Comparison of ENCODE assay signal across 8 cellular contexts in the genomic region with DNA sequence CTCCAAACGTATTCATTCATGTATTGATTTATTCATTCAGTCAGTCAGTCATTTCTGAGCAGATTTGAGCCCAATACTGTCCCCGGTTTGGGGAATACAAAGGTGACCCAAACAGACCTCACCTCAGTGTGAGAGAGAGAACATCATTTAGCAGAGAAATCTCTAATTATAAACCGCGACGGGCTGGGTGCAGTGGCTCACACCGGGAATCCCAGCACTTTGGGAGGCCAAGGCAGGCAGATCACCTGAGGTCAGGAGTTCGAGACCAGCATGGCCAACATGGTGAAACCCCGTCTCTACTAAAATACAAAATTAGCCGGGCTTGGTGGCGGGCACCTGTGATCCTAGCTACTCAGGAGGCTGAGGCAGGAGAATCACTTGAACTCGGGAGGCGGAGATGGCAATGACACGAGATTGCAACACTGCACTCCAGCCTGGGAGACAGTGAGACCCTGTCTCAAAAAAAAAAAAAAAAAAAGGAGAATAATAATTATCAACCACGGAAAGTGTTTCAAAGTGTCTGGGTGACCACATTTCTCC. TPM values are rescaled to one million over a fixed set of nuclear protein-coding genes. Genes with fewer than 3 reads are reported as not detected.
DNase-seq lines count a peak whose midpoint lies in the region; ATAC-seq and TF ChIP-seq lines count a peak whose summit lies in the region.
"Not testable (repeated sequence)": the region's sequence is repeated elsewhere in the genome, so short reads cannot be mapped to it uniquely, and the experiment has no call there.

No MANE protein-coding gene starts in this region.

- H3K4me1 ChIP-seq in SK-N-SH (ENCODE audit: control insufficient read depth in 1 of 2, insufficient read depth in 2 of 2, low read depth in 1 of 2, low read length in 1 of 2) (peaks cover 3 to 11% of the 10 kb centered on the region in 2 experiments; a peak in 1 of 4 replicates), left lung (peaks cover 0 to 23% of the 10 kb centered on the region in 2 donors), upper lobe of right lung (peaks cover 11% of the 10 kb centered on the region)
- H3K4me1 ChIP-seq in prostate gland (replicated peaks): not testable (repeated sequence)

- not testable (repeated sequence) for H3K79me2 ChIP-seq in SK-N-SH (ENCODE audit: insufficient read depth)

- POLR2A ChIA-PET in SK-N-SH (lab: Yijun Ruan, JAX): interaction anchor here (0.7 kb wide), 1 partner anchor 44 kb away, joined by 3 read pairs; no protein-coding TSS in a partner anchor
- POLR2A ChIA-PET in activated naive CD8-positive, alpha-beta T cell treated with anti-CD3 and anti-CD28 coated beads, Interleukin-2, amount 10 ng/mL, durations not matched to agents 7 days and 5 days (lab: Charles Lee): interaction anchor here (0.7 kb wide), 1 partner anchor 206 kb away, joined by 6 read pairs; no protein-coding TSS in a partner anchor

- H3K27me3 ChIP-seq in GM06990 (replicated peaks; ENCODE audit: control insufficient read depth, insufficient read depth, low read length); SK-N-SH (ENCODE audit: insufficient read depth); prostate gland (replicated peaks; ENCODE audit: insufficient read depth); upper lobe of right lung: not testable (repeated sequence)
- peaks cover 0 to 11% of the 10 kb centered on the region in 2 donors for H3K27me3 ChIP-seq in left lung

- TF ChIP-seq EP300 in SK-N-SH (IDR thresholded peaks at IDR 0.05; ENCODE audit: borderline replicate concordance in 1 of 2, low read depth in 1 of 2, low read length in 1 of 2): not testable (repeated sequence)

- peak; percentile 2 for ATAC-seq in HG03342 (IDR thresholded peaks at IDR 0.05; ENCODE audit: unreplicated experiment)
- not testable (repeated sequence) for ATAC-seq in activated naive CD8-positive, alpha-beta T cell treated with anti-CD3 and anti-CD28 coated beads, Interleukin-2, amount 10 ng/mL, durations not matched to agents 7 days and 5 days (ENCODE audit: low read depth); left lung; upper lobe of right lung

- intact Hi-C loops in left lung (cut with DNase I); prostate gland (cut with DNase I); upper lobe of right lung (cut with DNase I): not testable (repeated sequence)

- H3K27me3 Mint-ChIP-seq in activated naive CD8-positive, alpha-beta T cell treated with anti-CD3 and anti-CD28 coated beads, Interleukin-2, amount 10 ng/mL, durations not matched to agents 7 days and 5 days: peaks cover 12% of the 10 kb centered on the region

- TF ChIP-seq CTCF in GM06990 (IDR thresholded peaks at IDR 0.05; ENCODE audit: insufficient read depth, low read length, poor library complexity, severe bottlenecking); SK-N-SH (IDR thresholded peaks at IDR 0.05); left lung (IDR thresholded peaks at IDR 0.05); prostate gland (IDR thresholded peaks at IDR 0.05); upper lobe of right lung (IDR thresholded peaks at IDR 0.05): not testable (repeated sequence)

- H3K4me2 ChIP-seq in SK-N-SH: peak overlapping the region; percentile 75; the same call in 1 of the 2 replicates

- 48% methylated on average over 14 of the region's 14 CpGs for WGBS in SK-N-SH (ENCODE audit: low lambda C conversion rate)
- 45% methylated on average over 14 of the region's 14 CpGs for whole genome bisulfite sequencing in prostate gland

- H3K36me3 Mint-ChIP-seq in activated naive CD8-positive, alpha-beta T cell treated with anti-CD3 and anti-CD28 coated beads, Interleukin-2, amount 10 ng/mL, durations not matched to agents 7 days and 5 days: not testable (repeated sequence)

- H3K9me2 ChIP-seq in SK-N-SH: not testable (repeated sequence)

- H3K4me1 Mint-ChIP-seq in activated naive CD8-positive, alpha-beta T cell treated with anti-CD3 and anti-CD28 coated beads, Interleukin-2, amount 10 ng/mL, durations not matched to agents 7 days and 5 days: not testable (repeated sequence)

- peak overlapping the region; percentile 55; the same call in 1 of the 2 replicates for H3K9ac ChIP-seq in SK-N-SH

- H4K20me1 ChIP-seq in SK-N-SH (ENCODE audit: insufficient read depth): not testable (repeated sequence)

- peak overlapping the region; percentile 93 for H2AFZ ChIP-seq in SK-N-SH (ENCODE audit: low read depth)

- TF ChIP-seq POLR2A in prostate gland (IDR thresholded peaks at IDR 0.05): not testable (repeated sequence)

- not testable (repeated sequence) for TF ChIP-seq RAD21 in SK-N-SH (IDR thresholded peaks at IDR 0.05; ENCODE audit: low read length)

- H3K36me3 ChIP-seq in GM06990 (ENCODE audit: control insufficient read depth, insufficient read depth, low read length); SK-N-SH (replicated peaks in 1 of 2; ENCODE audit: control insufficient read depth in 1 of 2, insufficient read depth in 2 of 2, low read length in 1 of 2); left lung; prostate gland; upper lobe of right lung: not testable (repeated sequence)

- peak overlapping the region; percentile 56 for H3K27ac Mint-ChIP-seq in activated naive CD8-positive, alpha-beta T cell treated with anti-CD3 and anti-CD28 coated beads, Interleukin-2, amount 10 ng/mL, durations not matched to agents 7 days and 5 days

- CTCF ChIA-PET in SK-N-SH (lab: Yijun Ruan, JAX): not testable (repeated sequence)

- not testable (repeated sequence) for DNase-seq in GM06990 (ENCODE audit: extremely low read depth, insufficient read length); SK-N-SH; activated naive CD8-positive, alpha-beta T cell treated with anti-CD3 and anti-CD28 coated beads, Interleukin-2, amount 10 ng/mL, durations not matched to agents 7 days and 5 days; epithelial cell of prostate (ENCODE audit: low read depth, low spot score); left lung; prostate gland (ENCODE audit: low spot score); upper lobe of right lung

- H3K27ac ChIP-seq in SK-N-SH (ENCODE audit: low read depth in 2 of 2, low read length in 1 of 2) (peak overlapping the region; percentile 45 to 61), epithelial cell of prostate (peak overlapping the region; percentile 84), left lung (peak overlapping the region; percentile 56 to 81), prostate gland (peak overlapping the region; percentile 71 to 80), upper lobe of right lung (peak overlapping the region; percentile 81)

- peak overlapping the region; percentile 73 for H3K4me3 Mint-ChIP-seq in activated naive CD8-positive, alpha-beta T cell treated with anti-CD3 and anti-CD28 coated beads, Interleukin-2, amount 10 ng/mL, durations not matched to agents 7 days and 5 days

- H3K4me3 ChIP-seq in GM06990 (replicated peaks; ENCODE audit: low read depth, low read length) (peak overlapping the region; percentile 63), SK-N-SH (ENCODE audit: low read depth in 2 of 2, low read length in 1 of 2) (peak overlapping the region; percentile 48 to 55; a peak in 3 of 4 replicates), left lung (peak overlapping the region; percentile 51 to 60), prostate gland (peak overlapping the region; percentile 67 to 80), upper lobe of right lung (peak overlapping the region; percentile 67)

- H3K9me3 Mint-ChIP-seq in activated naive CD8-positive, alpha-beta T cell treated with anti-CD3 and anti-CD28 coated beads, Interleukin-2, amount 10 ng/mL, durations not matched to agents 7 days and 5 days: not testable (repeated sequence)

- H3F3A ChIP-seq in SK-N-SH (replicated peaks; ENCODE audit: insufficient read depth): not testable (repeated sequence)

- not testable (repeated sequence) for H3K9me3 ChIP-seq in SK-N-SH, left lung, prostate gland, upper lobe of right lung

RNA-seq across cellular contexts. Expression of a gene that starts 1.7 kb away (rescaled TPM):
- 7.6 and 7.7 TPM in 2 replicates for polyA plus RNA-seq in SK-N-SH (2012; rRNA removed)
- polyA plus RNA-seq in SK-N-SH (2012; cell fraction: cytosol; rRNA removed): 3.3 and 4.3 TPM in 2 replicates
- 17.4 and 23.0 TPM in 2 replicates for polyA plus RNA-seq in SK-N-SH (2012; cell fraction: nucleus; rRNA removed)
- total RNA-seq in activated naive CD8-positive, alpha-beta T cell treated with anti-CD3 and anti-CD28 coated beads, Interleukin-2, amount 10 ng/mL, durations not matched to agents 7 days and 5 days: 1 to 10 TPM; 1.9 to 2.2 TPM
- under 1 TPM; 0.45 to 0.70 TPM for total RNA-seq in left lung
- 1 to 10 TPM; 1.9 to 6.9 TPM for total RNA-seq in prostate gland
- total RNA-seq in upper lobe of right lung: 0.81 TPM

RNA-seq across cellular contexts. Expression of a gene that starts 30.7 kb away (rescaled TPM):
- polyA plus RNA-seq in SK-N-SH (2012; rRNA removed): 100 and 143 TPM in 2 replicates
- 44.8 and 65.2 TPM in 2 replicates for polyA plus RNA-seq in SK-N-SH (2012; cell fraction: cytosol; rRNA removed)
- polyA plus RNA-seq in SK-N-SH (2012; cell fraction: nucleus; rRNA removed): 657 and 768 TPM in 2 replicates
- 100 to 1,000 TPM; 740 to 773 TPM for total RNA-seq in activated naive CD8-positive, alpha-beta T cell treated with anti-CD3 and anti-CD28 coated beads, Interleukin-2, amount 10 ng/mL, durations not matched to agents 7 days and 5 days
- total RNA-seq in left lung (100 to 1,000 TPM; 536 to 562 TPM), prostate gland (100 to 1,000 TPM; 287 to 714 TPM), upper lobe of right lung (660 TPM)

RNA-seq across cellular contexts. Expression of a gene that starts 39.4 kb away (rescaled TPM):
- 53.4 and 57.1 TPM in 2 replicates for polyA plus RNA-seq in SK-N-SH (2012; rRNA removed)
- polyA plus RNA-seq in SK-N-SH (2012; cell fraction: cytosol; rRNA removed): 46.0 and 51.9 TPM in 2 replicates
- 34.3 and 71.8 TPM in 2 replicates for polyA plus RNA-seq in SK-N-SH (2012; cell fraction: nucleus; rRNA removed)
- total RNA-seq in activated naive CD8-positive, alpha-beta T cell treated with anti-CD3 and anti-CD28 coated beads, Interleukin-2, amount 10 ng/mL, durations not matched to agents 7 days and 5 days: 10 to 100 TPM; 27.5 to 30.1 TPM
- 10 to 100 TPM; 21.3 to 28.3 TPM for total RNA-seq in left lung
- total RNA-seq in prostate gland: 10 to 100 TPM; 24.1 to 55.0 TPM
- 23.8 TPM for total RNA-seq in upper lobe of right lung

RNA-seq across cellular contexts. Expression of a gene that starts 55.4 kb away (rescaled TPM):
- 327 and 329 TPM in 2 replicates for polyA plus RNA-seq in SK-N-SH (2012; rRNA removed)
- 163 and 229 TPM in 2 replicates for polyA plus RNA-seq in SK-N-SH (2012; cell fraction: cytosol; rRNA removed)
- polyA plus RNA-seq in SK-N-SH (2012; cell fraction: nucleus; rRNA removed): 96.2 and 161 TPM in 2 replicates
- 100 to 1,000 TPM; 205 to 210 TPM for total RNA-seq in activated naive CD8-positive, alpha-beta T cell treated with anti-CD3 and anti-CD28 coated beads, Interleukin-2, amount 10 ng/mL, durations not matched to agents 7 days and 5 days
- 100 to 1,000 TPM; 200 to 205 TPM for total RNA-seq in left lung
- total RNA-seq in prostate gland: 100 to 1,000 TPM; 318 to 496 TPM
- 179 TPM for total RNA-seq in upper lobe of right lung
